ENCODE assay signal across 8 cellular contexts in genomic region chr22:17370766-17371181, GRCh38. TPM values are rescaled to one million over a fixed set of nuclear protein-coding genes. Genes with fewer than 3 reads are reported as not detected.
A peak's percentile ranks its signal among the peaks of the same experiment; 100 is the strongest.
DNase-seq lines count a peak whose midpoint lies in the region; ATAC-seq and TF ChIP-seq lines count a peak whose summit lies in the region.

No MANE protein-coding gene starts in this region.

- no peak for TF ChIP-seq EP300 in sigmoid colon (IDR thresholded peaks at IDR 0.05)

- no peak for ATAC-seq in GM18909 (IDR thresholded peaks at IDR 0.05; ENCODE audit: poor library complexity, unreplicated experiment)

- peak overlapping the region; percentile 3 for H3K4me3 Mint-ChIP-seq in activated CD4-positive, alpha-beta memory T cell treated with anti-CD3 and anti-CD28 coated beads for 36 hours

- H3K27me3 Mint-ChIP-seq in activated CD4-positive, alpha-beta memory T cell treated with anti-CD3 and anti-CD28 coated beads for 36 hours, result peaks cover 51% of the 10 kb centered on the region

- intact Hi-C loops in activated CD4-positive, alpha-beta memory T cell treated with anti-CD3 and anti-CD28 coated beads for 36 hours (cut with micrococcal nuclease), result no loop called here
- intact Hi-C loops in sigmoid colon (cut with DNase I), result no loop called here

- H3K4me3 ChIP-seq in H7 (ENCODE audit: insufficient read depth, low read depth, low read length), result peak overlapping the region; percentile 84
- H3K4me3 ChIP-seq in iPS-11a (ENCODE audit: low read depth, low read length), result peak overlapping the region; percentile 96
- peak overlapping the region; percentile 34 to 60 (median 50) for H3K4me3 ChIP-seq in sigmoid colon

- no peak for TF ChIP-seq POLR2A in sigmoid colon (IDR thresholded peaks at IDR 0.05)

- DNase-seq in H7 (no peak), sigmoid colon (no peak), NCI-H526 treated with DMSO at 0.1 percent for 48 hours (lab: John Stamatoyannopoulos, UW) (no peak), cerebellar nuclear complex (lab: John Stamatoyannopoulos, UW) (no peak), pons (ENCODE audit: low spot score) (no peak)
- no peak for DNase-seq in activated CD4-positive, alpha-beta memory T cell treated with anti-CD3 and anti-CD28 coated beads for 36 hours

- WGBS in sigmoid colon, 2 donors, result 2 to 10% methylated on average over 15 of the region's 15 CpGs

- H3K4me1 ChIP-seq in sigmoid colon, result peaks cover 0 to 30% (median 24%) of the 10 kb centered on the region in 4 donors

- no peaks in the 10 kb centered on the region for H3K36me3 Mint-ChIP-seq in activated CD4-positive, alpha-beta memory T cell treated with anti-CD3 and anti-CD28 coated beads for 36 hours

- H3K36me3 ChIP-seq in H7 (replicated peaks; ENCODE audit: control insufficient read depth, insufficient read depth, low read length) (no peaks in the 10 kb centered on the region), sigmoid colon (no peaks in the 10 kb centered on the region)

- peak overlapping the region in 3 of 4 donors; percentile 15 to 68 (median 22) for H3K27ac ChIP-seq in sigmoid colon

- H3K27ac Mint-ChIP-seq in activated CD4-positive, alpha-beta memory T cell treated with anti-CD3 and anti-CD28 coated beads for 36 hours, result no peak overlapping the region

- POLR2A ChIA-PET in activated CD4-positive, alpha-beta memory T cell treated with anti-CD3 and anti-CD28 coated beads for 36 hours (lab: Charles Lee), result interaction anchor here (0.8 kb wide), 1 partner anchor 275 kb away, joined by 3 read pairs; no protein-coding TSS in a partner anchor

- CTCF ChIA-PET in activated CD4-positive, alpha-beta memory T cell treated with anti-CD3 and anti-CD28 coated beads for 36 hours (lab: Charles Lee), result interaction anchor here (0.8 to 1.3 kb wide), 2 partner anchors 131 to 199 kb away, joined by 3 to 5 read pairs; no protein-coding TSS in a partner anchor

- no peaks in the 10 kb centered on the region for H3K9me3 Mint-ChIP-seq in activated CD4-positive, alpha-beta memory T cell treated with anti-CD3 and anti-CD28 coated beads for 36 hours

- H3K9me3 ChIP-seq in sigmoid colon, result no peaks in the 10 kb centered on the region

- TF ChIP-seq CTCF in sigmoid colon (IDR thresholded peaks at IDR 0.05), result no peak

- H3K27me3 ChIP-seq in H7 (ENCODE audit: control insufficient read depth, insufficient read depth, low read length) (no peaks in the 10 kb centered on the region), sigmoid colon (peaks cover 22 to 74% (median 44%) of the 10 kb centered on the region in 3 donors)

- H3K4me1 Mint-ChIP-seq in activated CD4-positive, alpha-beta memory T cell treated with anti-CD3 and anti-CD28 coated beads for 36 hours (ENCODE audit: low read depth), result peaks cover 22% of the 10 kb centered on the region

RNA-seq across cellular contexts. Expression of gene CECR2, which starts 1.5 kb away (rescaled TPM):
- 50.0 and 66.3 TPM in 2 replicates for total RNA-seq in H7 (2014; rRNA removed; shearing (Covaris generic))
- total RNA-seq in activated CD4-positive, alpha-beta memory T cell treated with anti-CD3 and anti-CD28 coated beads for 36 hours, result not detected
- 1 to 10 TPM; 1.1 to 2.8 (median 1.6) TPM for total RNA-seq in sigmoid colon
- under 1 TPM in 2 of 3 donors, not detected in 1; 0.39 to 0.60 TPM for polyA plus RNA-seq in sigmoid colon

Comparison
In these comparisons a context has a peak if more than half of its experiments do, and no peak if none do; other contexts are left out.
1. RNA of gene CECR2, which starts 1.5 kb away (total RNA-seq): 50.0 to 66.3 TPM in H7; 1.1 to 2.8 TPM in sigmoid colon and not detected in activated CD4-positive, alpha-beta memory T cell treated with anti-CD3 and anti-CD28 coated beads for 36 hours; every median in the first group is over 10 times any median in the second.
2. Peak in every context shown above with its lines, with median percentiles within 50 percentile points of each other: H3K4me3 ChIP-seq.